Comparison of ENCODE assay signal across 21 cellular contexts in genomic region chr10:97362310-97363033, GRCh38. TPM values are rescaled to one million over a fixed set of nuclear protein-coding genes. Genes with fewer than 3 reads are reported as not detected.
DNase-seq lines count a peak whose midpoint lies in the region; ATAC-seq and TF ChIP-seq lines count a peak whose summit lies in the region.
"Had no signal": no experiment of that assay in that cellular context is flagged by ENCODE, and none has a peak within 500 bp of the region (broad histone marks: within the 10 kb centered on the region; RNA-seq: fewer than 3 reads in every experiment).

No MANE protein-coding gene starts in this region.

- intact Hi-C loops in lower lobe of right lung (cut with DNase I) = no loop called here

- no peak overlapping the region for H3K4me3 Mint-ChIP-seq in activated naive CD8-positive, alpha-beta T cell treated with anti-CD3 and anti-CD28 coated beads, Interleukin-2, amount 10 ng/mL, durations not matched to agents 7 days and 5 days
- H3K4me3 Mint-ChIP-seq in activated naive CD8-positive, alpha-beta T cell treated with anti-CD3 and anti-CD28 coated beads, Interleukin-2, amount 50 U/mL, for 24 hours = no peak overlapping the region
- H3K4me3 Mint-ChIP-seq in T-helper 17 cell = peak overlapping the region; percentile 36

- H3K9me3 ChIP-seq in T-helper 17 cell (ENCODE audit: control insufficient read depth, low read length, poor library complexity, severe bottlenecking) (no peaks in the 10 kb centered on the region), lower lobe of right lung (no peaks in the 10 kb centered on the region)
- H3K9me3 ChIP-seq: A549 had no signal

- no peaks in the 10 kb centered on the region for H3K9me3 Mint-ChIP-seq in activated naive CD8-positive, alpha-beta T cell treated with anti-CD3 and anti-CD28 coated beads, Interleukin-2, amount 10 ng/mL, durations not matched to agents 7 days and 5 days
- no peaks in the 10 kb centered on the region for H3K9me3 Mint-ChIP-seq in activated naive CD8-positive, alpha-beta T cell treated with anti-CD3 and anti-CD28 coated beads, Interleukin-2, amount 50 U/mL, for 24 hours

- no peak for TF ChIP-seq CTCF in lower lobe of right lung (IDR thresholded peaks at IDR 0.05)

- peaks cover 5% of the 10 kb centered on the region for H3K36me3 Mint-ChIP-seq in activated naive CD8-positive, alpha-beta T cell treated with anti-CD3 and anti-CD28 coated beads, Interleukin-2, amount 10 ng/mL, durations not matched to agents 7 days and 5 days
- H3K36me3 Mint-ChIP-seq in activated naive CD8-positive, alpha-beta T cell treated with anti-CD3 and anti-CD28 coated beads, Interleukin-2, amount 50 U/mL, for 24 hours (ENCODE audit: low read depth) = peaks cover 40% of the 10 kb centered on the region
- peaks cover 15% of the 10 kb centered on the region for H3K36me3 Mint-ChIP-seq in T-helper 17 cell (ENCODE audit: low read depth)

- no peak for DNase-seq in activated naive CD8-positive, alpha-beta T cell treated with anti-CD3 and anti-CD28 coated beads, Interleukin-2, amount 10 ng/mL, durations not matched to agents 7 days and 5 days
- DNase-seq in activated naive CD8-positive, alpha-beta T cell treated with anti-CD3 and anti-CD28 coated beads, Interleukin-2, amount 50 U/mL, for 24 hours = no peak
- DNase-seq in T-helper 17 cell (no peak), lower lobe of right lung (no peak), SHP77 (lab: John Stamatoyannopoulos, UW) (no peak), NCI-H2171 treated with DMSO at 0.1 percent for 48 hours (lab: John Stamatoyannopoulos, UW) (no peak)
- DNase-seq: C1 segment of cervical spinal cord, DND-41, GDM1, MV-4-11, NCI-H1417, NCI-H187, NCI-H2107, NCI-H2227 treated with DMSO at 0.1 percent for 48 hours, NCI-H510A treated with DMSO at 0.1 percent for 48 hours, NCI-H774, PC-3 had no signal

- H3K27ac ChIP-seq in lower lobe of right lung = peak overlapping the region; percentile 6
- H3K27ac ChIP-seq: A549, KMS-11 had no signal

- peaks cover 30% of the 10 kb centered on the region for H3K4me1 ChIP-seq in lower lobe of right lung
- H3K4me1 ChIP-seq: A549 had no signal

- no peak overlapping the region for H3K4me3 ChIP-seq in lower lobe of right lung
- H3K4me3 ChIP-seq: A549 had no signal

- POLR2A ChIA-PET in activated naive CD8-positive, alpha-beta T cell treated with anti-CD3 and anti-CD28 coated beads, Interleukin-2, amount 10 ng/mL, durations not matched to agents 7 days and 5 days (lab: Charles Lee) = no interaction called here

- peak overlapping the region; percentile 28 for H3K27ac Mint-ChIP-seq in activated naive CD8-positive, alpha-beta T cell treated with anti-CD3 and anti-CD28 coated beads, Interleukin-2, amount 10 ng/mL, durations not matched to agents 7 days and 5 days
- H3K27ac Mint-ChIP-seq in activated naive CD8-positive, alpha-beta T cell treated with anti-CD3 and anti-CD28 coated beads, Interleukin-2, amount 50 U/mL, for 24 hours = no peak overlapping the region
- H3K27ac Mint-ChIP-seq in T-helper 17 cell = peak overlapping the region; percentile 83

- ATAC-seq in activated naive CD8-positive, alpha-beta T cell treated with anti-CD3 and anti-CD28 coated beads, Interleukin-2, amount 10 ng/mL, durations not matched to agents 7 days and 5 days (ENCODE audit: low read depth) = no peak
- no peak for ATAC-seq in activated naive CD8-positive, alpha-beta T cell treated with anti-CD3 and anti-CD28 coated beads, Interleukin-2, amount 50 U/mL, for 24 hours
- no peak for ATAC-seq in T-helper 17 cell
- ATAC-seq in lower lobe of right lung = no peak
- no peak for ATAC-seq in HG02884 (IDR thresholded peaks at IDR 0.05; ENCODE audit: unreplicated experiment)
- ATAC-seq in HG03159 (IDR thresholded peaks at IDR 0.05; ENCODE audit: unreplicated experiment) = no peak
- ATAC-seq: PC-3 had no signal

- no peaks in the 10 kb centered on the region for H3K27me3 ChIP-seq in lower lobe of right lung (ENCODE audit: low read depth)

- peaks cover 61% of the 10 kb centered on the region for H3K36me3 ChIP-seq in lower lobe of right lung

- no peaks in the 10 kb centered on the region for H3K4me1 Mint-ChIP-seq in activated naive CD8-positive, alpha-beta T cell treated with anti-CD3 and anti-CD28 coated beads, Interleukin-2, amount 10 ng/mL, durations not matched to agents 7 days and 5 days
- H3K4me1 Mint-ChIP-seq in activated naive CD8-positive, alpha-beta T cell treated with anti-CD3 and anti-CD28 coated beads, Interleukin-2, amount 50 U/mL, for 24 hours = peaks cover 4% of the 10 kb centered on the region
- H3K4me1 Mint-ChIP-seq in T-helper 17 cell = peaks cover 9% of the 10 kb centered on the region

- H3K27me3 Mint-ChIP-seq in activated naive CD8-positive, alpha-beta T cell treated with anti-CD3 and anti-CD28 coated beads, Interleukin-2, amount 10 ng/mL, durations not matched to agents 7 days and 5 days = no peaks in the 10 kb centered on the region
- H3K27me3 Mint-ChIP-seq in activated naive CD8-positive, alpha-beta T cell treated with anti-CD3 and anti-CD28 coated beads, Interleukin-2, amount 50 U/mL, for 24 hours = no peaks in the 10 kb centered on the region
- no peaks in the 10 kb centered on the region for H3K27me3 Mint-ChIP-seq in T-helper 17 cell

RNA-seq across cellular contexts. Expression of gene FRAT2, which starts 27.9 kb away (rescaled TPM):
- 10 to 100 TPM; 15.3 to 16.7 TPM for total RNA-seq in activated naive CD8-positive, alpha-beta T cell treated with anti-CD3 and anti-CD28 coated beads, Interleukin-2, amount 10 ng/mL, durations not matched to agents 7 days and 5 days
- total RNA-seq in T-helper 17 cell (10 to 100 TPM; 16.8 to 21.7 TPM), lower lobe of right lung (27.5 TPM)

RNA-seq across cellular contexts. Expression of gene RRP12, which starts 38.7 kb away (rescaled TPM):
- 10 to 100 TPM; 20.5 to 23.8 TPM for total RNA-seq in activated naive CD8-positive, alpha-beta T cell treated with anti-CD3 and anti-CD28 coated beads, Interleukin-2, amount 10 ng/mL, durations not matched to agents 7 days and 5 days
- total RNA-seq in T-helper 17 cell = 100 to 1,000 TPM; 138 to 231 TPM
- total RNA-seq in lower lobe of right lung = 24.0 TPM

RNA-seq across cellular contexts. Expression of gene FRAT1, which starts 43.4 kb away (rescaled TPM):
- total RNA-seq in activated naive CD8-positive, alpha-beta T cell treated with anti-CD3 and anti-CD28 coated beads, Interleukin-2, amount 10 ng/mL, durations not matched to agents 7 days and 5 days = 10 to 100 TPM; 11.0 to 11.7 TPM
- 10 to 100 TPM; 24.4 to 26.5 TPM for total RNA-seq in T-helper 17 cell
- 15.1 TPM for total RNA-seq in lower lobe of right lung
